ENCODE assay signal across 12 cellular contexts in the genomic region with DNA sequence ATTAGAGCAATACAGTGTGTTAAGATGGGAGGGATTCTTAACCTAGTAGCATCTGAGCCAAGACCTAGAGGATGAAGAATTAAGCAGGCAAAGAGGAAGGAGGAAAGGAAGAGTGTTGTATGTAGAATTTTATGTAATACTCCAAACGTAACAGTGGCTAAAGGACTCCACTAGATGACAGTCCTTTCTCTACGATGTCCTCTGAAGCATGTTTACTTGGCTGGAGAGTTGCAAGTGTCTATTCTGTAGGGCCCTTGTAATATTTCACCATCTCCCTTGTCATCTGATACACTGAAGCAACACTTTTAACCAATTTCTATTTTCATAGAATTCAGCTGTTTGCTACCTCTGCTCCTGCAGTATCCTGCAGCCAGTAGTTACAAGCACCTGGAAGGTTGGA. TPM values are rescaled to one million over a fixed set of nuclear protein-coding genes. Genes with fewer than 3 reads are reported as not detected.
A peak's percentile ranks its signal among the peaks of the same experiment; 100 is the strongest.
DNase-seq lines count a peak whose midpoint lies in the region; ATAC-seq and TF ChIP-seq lines count a peak whose summit lies in the region.
"Had no signal": no experiment of that assay in that cellular context is flagged by ENCODE, and none has a peak within 500 bp of the region (broad histone marks: within the 10 kb centered on the region; RNA-seq: fewer than 3 reads in every experiment).

No MANE protein-coding gene starts in this region.

- H3K27me3 Mint-ChIP-seq in T-helper 2 cell treated with Interferon-gamma antibody and Interleukin-4, amounts not matched to agents 5 μg/mL and 100 μg/mL, for 36 hours (ENCODE audit: low read depth) = no peaks in the 10 kb centered on the region
- H3K27me3 Mint-ChIP-seq in progenitor cell of endocrine pancreas = no peaks in the 10 kb centered on the region
- H3K27me3 Mint-ChIP-seq: activated CD4-positive, alpha-beta memory T cell treated with anti-CD3 and anti-CD28 coated beads for 36 hours had no signal

- H3K36me3 ChIP-seq in mammary epithelial cell (ENCODE audit: insufficient read depth, low read length) (peaks cover 16% of the 10 kb centered on the region), ascending aorta (peaks cover 0 to 9% of the 10 kb centered on the region in 2 donors)

- peak overlapping the region; percentile 17 for H3K4me2 ChIP-seq in mammary epithelial cell (ENCODE audit: insufficient read depth, low read depth, low read length)

- CTCF ChIA-PET in mammary epithelial cell (lab: Charles Lee; ENCODE audit: low non-redundant PET) = no interaction called here

- H3K4me1 ChIP-seq in mammary epithelial cell (ENCODE audit: insufficient read depth, low read length) = peaks cover 30% of the 10 kb centered on the region
- peaks cover 9 to 26% of the 10 kb centered on the region in 2 donors for H3K4me1 ChIP-seq in ascending aorta

- ATAC-seq in HG03521 (IDR thresholded peaks at IDR 0.05; ENCODE audit: unreplicated experiment) (no peak), HG02759 (IDR thresholded peaks at IDR 0.05; ENCODE audit: unreplicated experiment) (no peak)

- DNase-seq in T-helper 2 cell treated with Interferon-gamma antibody and Interleukin-4, amounts not matched to agents 5 μg/mL and 100 μg/mL, for 36 hours (ENCODE audit: low spot score) = no peak
- DNase-seq in T-helper 2 cell (no peak), NAMALWA (ENCODE audit: low spot score) (peak; percentile 15), mammary epithelial cell (no peak), progenitor cell of endocrine pancreas (ENCODE audit: low spot score, unreplicated experiment) (no peak), ascending aorta (ENCODE audit: low spot score in 2 of 2) (no peak)
- DNase-seq: activated CD4-positive, alpha-beta memory T cell treated with anti-CD3 and anti-CD28 coated beads for 36 hours; NCI-H2171 treated with DMSO at 0.1 percent for 48 hours; Right ventricle myocardium superior had no signal

- WGBS in mammary epithelial cell (ENCODE audit: low coverage, missing lambda C conversion rate) = 72% methylated on average over 2 of the region's 2 CpGs

- dilution Hi-C loops in mammary epithelial cell (cut with HindIII; ENCODE audit: low sequenced_read_pairs) = loop anchor here (5.0 kb wide), 1 partner anchor 62 kb away; a partner anchor contains a TSS

- H3K4me1 Mint-ChIP-seq in T-helper 2 cell treated with Interferon-gamma antibody and Interleukin-4, amounts not matched to agents 5 μg/mL and 100 μg/mL, for 36 hours (ENCODE audit: low read depth) = peaks cover 32% of the 10 kb centered on the region
- H3K4me1 Mint-ChIP-seq in progenitor cell of endocrine pancreas (ENCODE audit: low read depth) = peaks cover 25% of the 10 kb centered on the region

- peak overlapping the region; percentile 92 for H3K4me3 Mint-ChIP-seq in T-helper 2 cell treated with Interferon-gamma antibody and Interleukin-4, amounts not matched to agents 5 μg/mL and 100 μg/mL, for 36 hours
- peak overlapping the region; percentile 94 for H3K4me3 Mint-ChIP-seq in progenitor cell of endocrine pancreas (ENCODE audit: low read depth)

- no peak overlapping the region for H3K9ac ChIP-seq in mammary epithelial cell (ENCODE audit: insufficient read depth, low read length)

- H3K27ac Mint-ChIP-seq in T-helper 2 cell treated with Interferon-gamma antibody and Interleukin-4, amounts not matched to agents 5 μg/mL and 100 μg/mL, for 36 hours = no peak overlapping the region
- no peak overlapping the region for H3K27ac Mint-ChIP-seq in progenitor cell of endocrine pancreas
- H3K27ac Mint-ChIP-seq: activated CD4-positive, alpha-beta memory T cell treated with anti-CD3 and anti-CD28 coated beads for 36 hours had no signal

- peaks cover 8% of the 10 kb centered on the region for H4K20me1 ChIP-seq in mammary epithelial cell (ENCODE audit: insufficient read depth, low read length)

- no peak overlapping the region for H3K4me3 ChIP-seq in mammary epithelial cell (replicated peaks in 1 of 3; ENCODE audit: insufficient read depth in 1 of 3, low read depth in 2 of 3, low read length in 3 of 3)
- H3K4me3 ChIP-seq in ascending aorta = peak overlapping the region in 1 of 2 donors; percentile 96

- no peaks in the 10 kb centered on the region for H3K9me3 Mint-ChIP-seq in T-helper 2 cell treated with Interferon-gamma antibody and Interleukin-4, amounts not matched to agents 5 μg/mL and 100 μg/mL, for 36 hours
- no peaks in the 10 kb centered on the region for H3K9me3 Mint-ChIP-seq in progenitor cell of endocrine pancreas (ENCODE audit: low read depth)
- H3K9me3 Mint-ChIP-seq: activated CD4-positive, alpha-beta memory T cell treated with anti-CD3 and anti-CD28 coated beads for 36 hours had no signal

- peaks cover 40% of the 10 kb centered on the region for H3K79me2 ChIP-seq in mammary epithelial cell (ENCODE audit: insufficient read depth, low read length)

- TF ChIP-seq CTCF in mammary epithelial cell (conservative IDR thresholded peaks at IDR 0.05 in 1 of 2, IDR thresholded peaks at IDR 0.05 in 1 of 2; ENCODE audit: extremely low read depth in 1 of 2, insufficient read depth in 1 of 2, low read depth in 1 of 2, low read length in 2 of 2) (no peak), progenitor cell of endocrine pancreas (IDR thresholded peaks at IDR 0.05; ENCODE audit: unreplicated experiment) (no peak), ascending aorta (IDR thresholded peaks at IDR 0.05) (no peak)

- H3K9me3 ChIP-seq in mammary epithelial cell (replicated peaks; ENCODE audit: insufficient read depth, low read length) = no peaks in the 10 kb centered on the region
- H3K9me3 ChIP-seq in ascending aorta = no peaks in the 10 kb centered on the region

- no peak overlapping the region for H2AFZ ChIP-seq in mammary epithelial cell (ENCODE audit: low read depth, low read length)

- intact Hi-C loops in mammary epithelial cell (cut with micrococcal nuclease) = no loop called here
- intact Hi-C loops in ascending aorta (cut with DNase I) = loop anchor here (1.0 to 5.0 kb wide), 4 partner anchors 17 to 677 kb away; a partner anchor contains a TSS

- H3K27ac ChIP-seq in mammary epithelial cell (ENCODE audit: insufficient read depth, low read depth, low read length) (no peak overlapping the region), ascending aorta (no peak overlapping the region)

- H3K27me3 ChIP-seq in mammary epithelial cell (ENCODE audit: insufficient read depth, low read length) (no peaks in the 10 kb centered on the region), ascending aorta (no peaks in the 10 kb centered on the region)

- H3K36me3 Mint-ChIP-seq in T-helper 2 cell treated with Interferon-gamma antibody and Interleukin-4, amounts not matched to agents 5 μg/mL and 100 μg/mL, for 36 hours (ENCODE audit: low read depth) = peaks cover 40% of the 10 kb centered on the region
- peaks cover 8% of the 10 kb centered on the region for H3K36me3 Mint-ChIP-seq in progenitor cell of endocrine pancreas (ENCODE audit: insufficient read depth)

- BruUV-seq in mammary epithelial cell (replicated peaks; lab: Mats Ljungman, UMichigan) = no TSS peak

- in situ Hi-C loops in mammary epithelial cell (cut with MboI; ENCODE audit: low sequenced_read_pairs in 2 of 2) = no loop called here

RNA-seq across cellular contexts. Expression of a gene that starts 2.2 kb away (rescaled TPM):
- total RNA-seq in mammary epithelial cell (100 to 1,000 TPM; 442 to 862 TPM), progenitor cell of endocrine pancreas (578 and 588 TPM in 2 replicates), ascending aorta (356 TPM)
- 1,097 TPM for polyA plus RNA-seq in mammary epithelial cell
- 959 TPM for polyA minus RNA-seq in mammary epithelial cell

RNA-seq across cellular contexts. Expression of a gene that starts 21.8 kb away (rescaled TPM):
- 10 to 100 TPM; 17.5 to 45.1 TPM for total RNA-seq in mammary epithelial cell
- polyA plus RNA-seq in mammary epithelial cell = 55.0 TPM
- 13.2 TPM for polyA minus RNA-seq in mammary epithelial cell
- total RNA-seq in progenitor cell of endocrine pancreas = 53.4 and 55.7 TPM in 2 replicates
- total RNA-seq in ascending aorta = 2.2 TPM

RNA-seq across cellular contexts. Expression of a gene that starts 60.0 kb away (rescaled TPM):
- total RNA-seq in mammary epithelial cell (1 to 10 TPM in 1 of 2 donors, not detected in 1; 2.5 TPM), progenitor cell of endocrine pancreas (7.8 and 8.2 TPM in 2 replicates), ascending aorta (not detected)
- polyA plus RNA-seq in mammary epithelial cell = 0.10 TPM
- not detected for polyA minus RNA-seq in mammary epithelial cell
- total RNA-seq: activated CD4-positive, alpha-beta memory T cell treated with anti-CD3 and anti-CD28 coated beads for 36 hours; endothelial cell of umbilical vein; Right ventricle myocardium superior had no signal
- polyA plus RNA-seq: endothelial cell of umbilical vein had no signal
